Comparison of ENCODE assay signal across 14 cellular contexts in the genomic region with DNA sequence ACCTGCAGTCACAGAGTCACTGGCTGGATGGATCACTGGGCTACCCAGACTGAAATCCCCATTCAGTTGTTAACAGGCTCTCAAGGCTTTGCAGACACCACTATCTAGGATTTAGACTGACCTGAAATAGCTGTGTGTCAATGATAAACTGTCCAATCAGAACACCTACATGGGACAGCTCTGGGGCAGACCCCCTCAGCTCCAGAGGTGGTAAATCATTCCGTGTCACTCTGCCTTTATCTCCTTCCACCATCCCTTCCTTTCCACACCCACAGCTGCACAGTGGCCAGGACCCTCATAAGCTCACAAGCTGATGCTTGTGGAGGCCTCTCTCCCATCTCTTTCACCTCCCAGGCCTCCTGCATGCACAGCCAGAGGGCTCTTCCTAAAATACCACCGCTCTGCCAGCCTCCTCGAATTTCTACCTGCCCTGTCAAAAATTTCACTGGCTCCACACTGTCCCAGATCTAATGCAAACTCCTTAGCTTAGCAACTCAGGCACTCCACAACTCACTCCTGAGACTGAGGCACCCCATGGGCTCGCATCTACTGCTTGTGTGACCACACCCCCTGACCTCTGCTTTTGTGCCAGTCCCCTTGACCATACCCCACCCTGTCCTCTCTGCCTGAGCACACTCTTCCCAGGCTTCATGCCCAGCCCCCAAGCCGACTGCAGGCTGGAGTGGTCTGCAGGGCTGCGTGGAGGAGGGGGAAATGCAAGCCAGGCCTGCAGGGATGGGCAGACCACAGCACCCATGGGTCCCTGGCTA. TPM values are rescaled to one million over a fixed set of nuclear protein-coding genes. Genes with fewer than 3 reads are reported as not detected.
DNase-seq lines count a peak whose midpoint lies in the region; ATAC-seq and TF ChIP-seq lines count a peak whose summit lies in the region.
"Had no signal": no experiment of that assay in that cellular context is flagged by ENCODE, and none has a peak within 500 bp of the region (broad histone marks: within the 10 kb centered on the region; RNA-seq: fewer than 3 reads in every experiment).

No MANE protein-coding gene starts in this region.

- intact Hi-C loops in Caco-2 (cut with micrococcal nuclease; ENCODE audit: unreplicated experiment) (no loop called here), A673 (cut with micrococcal nuclease; ENCODE audit: unreplicated experiment) (no loop called here)

- in situ Hi-C loops in KBM-7 (cut with MboI; ENCODE audit: low pct_unique_long_range_greater_than_20kb, low sequenced_read_pairs) = no loop called here

- peaks cover 100% of the 10 kb centered on the region for H3K4me1 ChIP-seq in CD4-positive, CD25-positive, alpha-beta regulatory T cell (ENCODE audit: control insufficient read depth, insufficient read depth, low read length, poor library complexity, severe bottlenecking)
- peaks cover 6% of the 10 kb centered on the region; the same call in 1 of the 2 replicates for H3K4me1 ChIP-seq in Caco-2
- peaks cover 14% of the 10 kb centered on the region for H3K4me1 ChIP-seq in A673 (ENCODE audit: insufficient read depth, low read length, poor library complexity, severe bottlenecking)

- TF ChIP-seq CTCF in chondrocyte (IDR thresholded peaks at IDR 0.05) (no peak), Caco-2 (IDR thresholded peaks at IDR 0.05; ENCODE audit: insufficient read depth in 1 of 2, low read depth in 1 of 2, low read length in 1 of 2, severe bottlenecking in 1 of 2, unreplicated experiment in 1 of 2) (no peak), A673 (conservative IDR thresholded peaks at IDR 0.05; ENCODE audit: low read depth, low read length) (no peak)

- peak overlapping the region; percentile 11 to 90 (median 52) for H3K4me3 Mint-ChIP-seq in CD4-positive, CD25-positive, alpha-beta regulatory T cell
- H3K4me3 Mint-ChIP-seq in chondrocyte (ENCODE audit: unreplicated experiment) = no peak overlapping the region
- H3K4me3 Mint-ChIP-seq in natural killer cell treated with Interleukin-12 subunit alpha and Interleukin-12 subunit beta and Interleukin-15 and Interleukin-18, amount 100 ng/mL, for 72 hours = peak overlapping the region; percentile 48
- H3K4me3 Mint-ChIP-seq in Caco-2 (ENCODE audit: unreplicated experiment) = no peak overlapping the region

- H3K36me3 Mint-ChIP-seq in CD4-positive, CD25-positive, alpha-beta regulatory T cell = peaks cover 34% of the 10 kb centered on the region
- peaks cover 4% of the 10 kb centered on the region for H3K36me3 Mint-ChIP-seq in chondrocyte (ENCODE audit: low read depth)
- H3K36me3 Mint-ChIP-seq in natural killer cell treated with Interleukin-12 subunit alpha and Interleukin-12 subunit beta and Interleukin-15 and Interleukin-18, amount 100 ng/mL, for 72 hours = no peaks in the 10 kb centered on the region
- H3K36me3 Mint-ChIP-seq in Caco-2 (ENCODE audit: insufficient read depth, unreplicated experiment) = peaks cover 19% of the 10 kb centered on the region

- no peaks in the 10 kb centered on the region for H3K9me3 ChIP-seq in CD4-positive, CD25-positive, alpha-beta regulatory T cell (ENCODE audit: control insufficient read depth in 2 of 2, low read length in 2 of 2)
- H3K9me3 ChIP-seq in Caco-2 (no peaks in the 10 kb centered on the region), A673 (ENCODE audit: low read depth, low read length, poor library complexity, severe bottlenecking) (no peaks in the 10 kb centered on the region)
- H3K9me3 ChIP-seq: breast epithelium, tibial nerve had no signal

- peak overlapping the region; percentile 90 to 95 (median 94) for H3K27ac Mint-ChIP-seq in CD4-positive, CD25-positive, alpha-beta regulatory T cell
- H3K27ac Mint-ChIP-seq in chondrocyte (ENCODE audit: unreplicated experiment) (peak overlapping the region; percentile 79), Caco-2 (ENCODE audit: unreplicated experiment) (no peak overlapping the region)
- H3K27ac Mint-ChIP-seq in natural killer cell treated with Interleukin-12 subunit alpha and Interleukin-12 subunit beta and Interleukin-15 and Interleukin-18, amount 100 ng/mL, for 72 hours = peak overlapping the region; percentile 89 to 97

- H3K4me3 ChIP-seq in CD4-positive, CD25-positive, alpha-beta regulatory T cell (ENCODE audit: low read depth, low read length) = peak overlapping the region; percentile 22
- no peak overlapping the region for H3K4me3 ChIP-seq in Caco-2 (ENCODE audit: low read depth, low read length)
- H3K4me3 ChIP-seq in A673 (ENCODE audit: low read depth, low read length, poor library complexity, severe bottlenecking) = no peak overlapping the region
- H3K4me3 ChIP-seq: breast epithelium, tibial nerve had no signal

- peaks cover 21% of the 10 kb centered on the region for H3K36me3 ChIP-seq in CD4-positive, CD25-positive, alpha-beta regulatory T cell (ENCODE audit: control insufficient read depth, insufficient read depth, low read length)
- H3K36me3 ChIP-seq in Caco-2 (ENCODE audit: control insufficient read depth, insufficient read depth, low read length) (no peaks in the 10 kb centered on the region; the same call in 1 of the 2 replicates), A673 (ENCODE audit: insufficient read depth, low read length, poor library complexity, severe bottlenecking) (peaks cover 8% of the 10 kb centered on the region)
- H3K36me3 ChIP-seq: breast epithelium had no signal

- POLR2A ChIA-PET in Caco-2 (lab: Charles Lee) = no interaction called here
- POLR2A ChIA-PET in A673 (lab: Charles Lee; ENCODE audit: low non-redundant PET) = interaction anchor here (0.5 kb wide), 1 partner anchor 263 kb away, joined by 19 read pairs; no protein-coding TSS in a partner anchor

- no peaks in the 10 kb centered on the region for H3K27me3 ChIP-seq in CD4-positive, CD25-positive, alpha-beta regulatory T cell (ENCODE audit: control insufficient read depth, insufficient read depth, low read length)
- H3K27me3 ChIP-seq in Caco-2 (replicated peaks; ENCODE audit: control insufficient read depth, insufficient read depth, low read length) (no peaks in the 10 kb centered on the region), A673 (replicated peaks; ENCODE audit: insufficient read depth, low read depth, low read length, poor library complexity) (no peaks in the 10 kb centered on the region)
- H3K27me3 ChIP-seq: breast epithelium, tibial nerve had no signal

- H3K27ac ChIP-seq in CD4-positive, CD25-positive, alpha-beta regulatory T cell (ENCODE audit: insufficient read depth, low read length, poor library complexity, severe bottlenecking) = no peak overlapping the region
- no peak overlapping the region for H3K27ac ChIP-seq in A673 (ENCODE audit: low read depth, low read length, poor library complexity, severe bottlenecking)
- H3K27ac ChIP-seq: breast epithelium, C4-2B had no signal

- no peaks in the 10 kb centered on the region for H3K9me3 Mint-ChIP-seq in CD4-positive, CD25-positive, alpha-beta regulatory T cell
- H3K9me3 Mint-ChIP-seq in chondrocyte (ENCODE audit: low read depth) = no peaks in the 10 kb centered on the region
- H3K9me3 Mint-ChIP-seq in natural killer cell treated with Interleukin-12 subunit alpha and Interleukin-12 subunit beta and Interleukin-15 and Interleukin-18, amount 100 ng/mL, for 72 hours = no peaks in the 10 kb centered on the region
- H3K9me3 Mint-ChIP-seq in Caco-2 (ENCODE audit: unreplicated experiment) = no peaks in the 10 kb centered on the region

- CTCF ChIA-PET in Caco-2 (lab: Charles Lee) = no interaction called here
- CTCF ChIA-PET in A673 (lab: Charles Lee) = interaction anchor here (0.6 kb wide), 1 partner anchor 9 kb away, joined by 3 read pairs; no protein-coding TSS in a partner anchor

- ATAC-seq in CD4-positive, CD25-positive, alpha-beta regulatory T cell (ENCODE audit: low read depth in 2 of 2) = no peak
- no peak for ATAC-seq in natural killer cell treated with Interleukin-12 subunit alpha and Interleukin-12 subunit beta and Interleukin-15 and Interleukin-18, amount 100 ng/mL, for 72 hours
- ATAC-seq in HG03159 (IDR thresholded peaks at IDR 0.05; ENCODE audit: unreplicated experiment) = no peak
- no peak for ATAC-seq in HG03135 (IDR thresholded peaks at IDR 0.05; ENCODE audit: unreplicated experiment)
- ATAC-seq: left lobe of liver had no signal

- BruUV-seq in Caco-2 (replicated peaks; lab: Mats Ljungman, UMichigan) (no TSS peak), A673 (replicated peaks; lab: Mats Ljungman, UMichigan) (no TSS peak)

- no peak for DNase-seq in CD4-positive, CD25-positive, alpha-beta regulatory T cell
- DNase-seq in KBM-7 (peak; percentile 59), chondrocyte (ENCODE audit: low spot score) (no peak), Caco-2 (no peak), A673 (ENCODE audit: low spot score) (no peak)
- no peak for DNase-seq in natural killer cell treated with Interleukin-12 subunit alpha and Interleukin-12 subunit beta and Interleukin-15 and Interleukin-18, amount 100 ng/mL, for 72 hours (ENCODE audit: low spot score)
- DNase-seq: foreskin melanocyte, NCI-H2081 had no signal

- no peaks in the 10 kb centered on the region for H3K27me3 Mint-ChIP-seq in CD4-positive, CD25-positive, alpha-beta regulatory T cell
- H3K27me3 Mint-ChIP-seq in chondrocyte (ENCODE audit: low read depth) = no peaks in the 10 kb centered on the region
- H3K27me3 Mint-ChIP-seq in natural killer cell treated with Interleukin-12 subunit alpha and Interleukin-12 subunit beta and Interleukin-15 and Interleukin-18, amount 100 ng/mL, for 72 hours = no peaks in the 10 kb centered on the region
- no peaks in the 10 kb centered on the region for H3K27me3 Mint-ChIP-seq in Caco-2 (ENCODE audit: insufficient read depth, unreplicated experiment)

- H3K4me1 Mint-ChIP-seq in CD4-positive, CD25-positive, alpha-beta regulatory T cell = peaks cover 28 to 96% (median 75%) of the 10 kb centered on the region in 4 donors
- H3K4me1 Mint-ChIP-seq in chondrocyte (ENCODE audit: low read depth) (peaks cover 85% of the 10 kb centered on the region), Caco-2 (ENCODE audit: low read depth, unreplicated experiment) (peaks cover 6% of the 10 kb centered on the region)
- H3K4me1 Mint-ChIP-seq in natural killer cell treated with Interleukin-12 subunit alpha and Interleukin-12 subunit beta and Interleukin-15 and Interleukin-18, amount 100 ng/mL, for 72 hours (ENCODE audit: low read depth in 2 of 2) = peaks cover 76 to 90% of the 10 kb centered on the region in 2 donors

RNA-seq across cellular contexts. Expression of a gene that starts 5.8 kb away (rescaled TPM):
- 372 TPM for total RNA-seq in CD4-positive, CD25-positive, alpha-beta regulatory T cell
- polyA plus RNA-seq in CD4-positive, CD25-positive, alpha-beta regulatory T cell = 100 to 1,000 TPM; 384 to 588 (median 518) TPM
- 285 to 353 TPM (median 352 TPM) in 3 replicates for total RNA-seq in chondrocyte
- 100 to 1,000 TPM; 270 to 359 TPM for total RNA-seq in natural killer cell treated with Interleukin-12 subunit alpha and Interleukin-12 subunit beta and Interleukin-15 and Interleukin-18, amount 100 ng/mL, for 72 hours
- 205 and 223 TPM in 2 replicates for total RNA-seq in Caco-2 (2022)
- 206 and 214 TPM in 2 replicates for total RNA-seq in A673 (2021)

Comparison
In these comparisons a context has a peak if more than half of its experiments do, and no peak if none do; other contexts are left out.
1. H3K4me3 Mint-ChIP-seq: peak in CD4-positive, CD25-positive, alpha-beta regulatory T cell (4 of 4) and natural killer cell treated with Interleukin-12 subunit alpha and Interleukin-12 subunit beta and Interleukin-15 and Interleukin-18, amount 100 ng/mL, for 72 hours (single experiment); none in chondrocyte (single experiment) and Caco-2 (single experiment).